Comparison of ENCODE assay signal across 16 cellular contexts in the genomic region with DNA sequence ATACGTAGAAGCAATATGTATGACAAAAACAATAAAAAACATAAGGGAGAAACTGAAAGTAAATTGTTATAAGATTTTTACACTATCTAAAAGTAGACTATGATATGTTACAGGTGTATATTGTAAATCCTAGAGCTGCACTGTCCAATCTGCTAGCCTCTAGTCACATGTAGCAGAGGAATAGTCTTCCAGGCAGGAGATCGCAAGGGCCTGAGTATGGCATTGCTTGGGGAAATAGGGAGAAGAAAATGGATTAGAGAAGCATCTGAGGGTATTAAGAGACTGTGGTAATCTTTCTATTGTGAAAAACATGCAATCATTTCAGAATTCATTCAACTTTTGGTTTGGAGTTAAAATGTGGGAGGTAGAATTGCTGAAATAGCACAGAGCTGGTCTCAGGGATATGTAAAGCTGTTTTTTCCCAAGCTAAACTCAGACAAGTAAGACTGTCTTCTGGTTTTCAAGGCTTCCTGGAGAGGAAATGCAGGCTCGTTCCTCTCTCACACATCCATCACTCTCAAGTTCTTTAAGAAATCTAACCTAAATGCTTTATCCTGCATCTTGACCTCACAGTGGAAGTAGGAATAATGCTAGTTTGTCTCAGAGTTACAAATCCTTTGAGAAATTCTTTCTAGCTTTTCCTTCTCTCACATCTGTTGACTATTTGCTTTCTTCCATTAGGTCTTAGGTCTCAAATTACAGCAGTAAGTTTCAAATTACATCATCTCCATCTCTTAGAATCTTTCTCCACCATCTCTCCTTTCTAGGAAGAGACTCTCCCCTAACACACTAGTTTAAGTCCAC. TPM values are rescaled to one million over a fixed set of nuclear protein-coding genes. Genes with fewer than 3 reads are reported as not detected.
DNase-seq lines count a peak whose midpoint lies in the region; ATAC-seq, FAIRE-seq and TF ChIP-seq lines count a peak whose summit lies in the region.
"Had no signal": no experiment of that assay in that cellular context is flagged by ENCODE, and none has a peak within 500 bp of the region (broad histone marks: within the 10 kb centered on the region; RNA-seq: fewer than 3 reads in every experiment).

No MANE protein-coding gene starts in this region.

- FAIRE-seq in astrocyte (lab: Jason Lieb, UNC) = peak; percentile 9

- no peaks in the 10 kb centered on the region for H3K9me3 Mint-ChIP-seq in astrocyte (ENCODE audit: unreplicated experiment)
- H3K9me3 Mint-ChIP-seq in naive thymus-derived CD4-positive, alpha-beta T cell = no peaks in the 10 kb centered on the region
- H3K9me3 Mint-ChIP-seq in Caco-2 (ENCODE audit: unreplicated experiment) = no peaks in the 10 kb centered on the region

- ATAC-seq in naive thymus-derived CD4-positive, alpha-beta T cell = no peak

- H3K27ac Mint-ChIP-seq in astrocyte (ENCODE audit: unreplicated experiment) (peak overlapping the region; percentile 16), Caco-2 (ENCODE audit: unreplicated experiment) (no peak overlapping the region)
- H3K27ac Mint-ChIP-seq in naive thymus-derived CD4-positive, alpha-beta T cell = peak overlapping the region in 2 of 9 donors; percentile 60 to 75

- H3K4me3 Mint-ChIP-seq in astrocyte (ENCODE audit: unreplicated experiment) = peak overlapping the region; percentile 34
- H3K4me3 Mint-ChIP-seq in naive thymus-derived CD4-positive, alpha-beta T cell = peak overlapping the region in 6 of 10 donors; percentile 47 to 70 (median 59)
- H3K4me3 Mint-ChIP-seq in Caco-2 (ENCODE audit: unreplicated experiment) = no peak overlapping the region

- H3K36me3 Mint-ChIP-seq in astrocyte (ENCODE audit: low read depth, unreplicated experiment) (no peaks in the 10 kb centered on the region), Caco-2 (ENCODE audit: insufficient read depth, unreplicated experiment) (no peaks in the 10 kb centered on the region)
- H3K36me3 Mint-ChIP-seq in naive thymus-derived CD4-positive, alpha-beta T cell = no peaks in the 10 kb centered on the region

- H4K20me1 ChIP-seq in KMS-11 (ENCODE audit: insufficient read depth) (no peaks in the 10 kb centered on the region), astrocyte (ENCODE audit: insufficient read depth, low read length) (no peaks in the 10 kb centered on the region)

- H3K9ac ChIP-seq in KMS-11 (no peak overlapping the region), astrocyte (ENCODE audit: low read length) (no peak overlapping the region)

- no peak for TF ChIP-seq CTCF in KMS-11 (conservative IDR thresholded peaks at IDR 0.05; ENCODE audit: low read depth, low read length)
- no peak for TF ChIP-seq CTCF in astrocyte (IDR thresholded peaks at IDR 0.05; ENCODE audit: insufficient read depth, low read depth, low read length)
- TF ChIP-seq CTCF in Caco-2 (IDR thresholded peaks at IDR 0.05; ENCODE audit: insufficient read depth in 1 of 2, low read depth in 1 of 2, low read length in 1 of 2, severe bottlenecking in 1 of 2, unreplicated experiment in 1 of 2) = no peak
- TF ChIP-seq CTCF in GM20000 (IDR thresholded peaks at IDR 0.05; ENCODE audit: extremely low read depth, missing control alignments) = no peak
- no peak for TF ChIP-seq CTCF in WERI-Rb-1 (IDR thresholded peaks at IDR 0.05; ENCODE audit: low read depth, low read length)

- H3K79me2 ChIP-seq in KMS-11 (ENCODE audit: insufficient read depth, low read depth) (no peaks in the 10 kb centered on the region), astrocyte (ENCODE audit: insufficient read depth, low read length) (no peaks in the 10 kb centered on the region)

- H3K4me1 ChIP-seq in KMS-11 (ENCODE audit: low read depth, poor library complexity, severe bottlenecking) (peaks cover 28% of the 10 kb centered on the region), astrocyte (ENCODE audit: insufficient read depth, low read length) (no peaks in the 10 kb centered on the region), Caco-2 (no peaks in the 10 kb centered on the region)
- no peaks in the 10 kb centered on the region for H3K4me1 ChIP-seq in naive thymus-derived CD4-positive, alpha-beta T cell (ENCODE audit: control insufficient read depth in 2 of 2, insufficient read depth in 2 of 2, low read length in 2 of 2)

- peak; percentile 35 for DNase-seq in DMS53 (lab: John Stamatoyannopoulos, UW)
- DNase-seq in DMS53 treated with DMSO at 0.1 percent for 48 hours (lab: John Stamatoyannopoulos, UW; ENCODE audit: unreplicated experiment) = no peak
- no peak for DNase-seq in astrocyte (ENCODE audit: low read depth)
- DNase-seq in naive thymus-derived CD4-positive, alpha-beta T cell = no peak
- no peak for DNase-seq in Caco-2
- no peak for DNase-seq in GM20000 (ENCODE audit: low spot score)
- no peak for DNase-seq in WERI-Rb-1
- DNase-seq: ACHN; amniotic stem cell; effector CD8-positive, alpha-beta T cell; EL; head of caudate nucleus; MM.1S had no signal

- CTCF ChIA-PET in naive thymus-derived CD4-positive, alpha-beta T cell (lab: Charles Lee) = no interaction called here
- CTCF ChIA-PET in Caco-2 (lab: Charles Lee) = no interaction called here

- H3K36me3 ChIP-seq in KMS-11 (ENCODE audit: insufficient read depth) = no peaks in the 10 kb centered on the region
- no peaks in the 10 kb centered on the region for H3K36me3 ChIP-seq in astrocyte (ENCODE audit: insufficient read depth, low read length)
- H3K36me3 ChIP-seq in naive thymus-derived CD4-positive, alpha-beta T cell (ENCODE audit: control insufficient read depth in 2 of 3, insufficient read depth in 3 of 3, low read length in 3 of 3) = no peaks in the 10 kb centered on the region
- no peaks in the 10 kb centered on the region for H3K36me3 ChIP-seq in Caco-2 (ENCODE audit: control insufficient read depth, insufficient read depth, low read length)
- H3K36me3 ChIP-seq in WERI-Rb-1 = no peaks in the 10 kb centered on the region

- H2AFZ ChIP-seq in KMS-11 (ENCODE audit: low read depth) = peak overlapping the region; percentile 9; the same call in 1 of the 2 replicates
- no peak overlapping the region for H2AFZ ChIP-seq in astrocyte (ENCODE audit: low read depth, low read length)

- no peak overlapping the region for H3K4me3 ChIP-seq in KMS-11 (IDR thresholded peaks at IDR 0.05; ENCODE audit: insufficient read depth, low read depth, low read length)
- H3K4me3 ChIP-seq in astrocyte (ENCODE audit: insufficient read depth, low read depth, low read length) = no peak overlapping the region
- H3K4me3 ChIP-seq in naive thymus-derived CD4-positive, alpha-beta T cell (ENCODE audit: low read length) = no peak overlapping the region
- H3K4me3 ChIP-seq in Caco-2 (ENCODE audit: low read depth, low read length) = no peak overlapping the region
- H3K4me3 ChIP-seq in WERI-Rb-1 (ENCODE audit: low read depth, low read length) = no peak overlapping the region

- POLR2A ChIA-PET in naive thymus-derived CD4-positive, alpha-beta T cell (lab: Charles Lee) = interaction anchor here (1.0 to 2.0 kb wide), 2 partner anchors 18 to 24 kb away, joined by 3 to 5 read pairs; a partner anchor contains a TSS
- POLR2A ChIA-PET in Caco-2 (lab: Charles Lee) = no interaction called here

- BruUV-seq in Caco-2 (replicated peaks; lab: Mats Ljungman, UMichigan) = no TSS peak

- H3K4me2 ChIP-seq in KMS-11 (peak overlapping the region; percentile 13; the same call in 1 of the 2 replicates), astrocyte (ENCODE audit: low read length) (peak overlapping the region; percentile 29)

- intact Hi-C loops in naive thymus-derived CD4-positive, alpha-beta T cell (cut with micrococcal nuclease) = no loop called here
- intact Hi-C loops in Caco-2 (cut with micrococcal nuclease; ENCODE audit: unreplicated experiment) = no loop called here

- H3K4me1 Mint-ChIP-seq in astrocyte (ENCODE audit: low read depth, unreplicated experiment) (peaks cover 10% of the 10 kb centered on the region), Caco-2 (ENCODE audit: low read depth, unreplicated experiment) (no peaks in the 10 kb centered on the region)
- peaks cover 0 to 10% (median 4%) of the 10 kb centered on the region in 7 donors for H3K4me1 Mint-ChIP-seq in naive thymus-derived CD4-positive, alpha-beta T cell

- H3K27ac ChIP-seq in KMS-11 (no peak overlapping the region), astrocyte (ENCODE audit: low read depth, low read length) (no peak overlapping the region), WERI-Rb-1 (no peak overlapping the region)
- no peak overlapping the region for H3K27ac ChIP-seq in naive thymus-derived CD4-positive, alpha-beta T cell (ENCODE audit: low read depth, low read length)

- H3K27me3 Mint-ChIP-seq in astrocyte (ENCODE audit: low read depth, unreplicated experiment) (peaks cover 21% of the 10 kb centered on the region), Caco-2 (ENCODE audit: insufficient read depth, unreplicated experiment) (peaks cover 11% of the 10 kb centered on the region)
- peaks cover 4 to 45% (median 27%) of the 10 kb centered on the region in 5 donors for H3K27me3 Mint-ChIP-seq in naive thymus-derived CD4-positive, alpha-beta T cell

- H3K9me3 ChIP-seq in astrocyte (ENCODE audit: insufficient read depth, low read depth, low read length) (no peaks in the 10 kb centered on the region), Caco-2 (no peaks in the 10 kb centered on the region), WERI-Rb-1 (ENCODE audit: severe bottlenecking) (no peaks in the 10 kb centered on the region)
- no peaks in the 10 kb centered on the region for H3K9me3 ChIP-seq in naive thymus-derived CD4-positive, alpha-beta T cell (ENCODE audit: control insufficient read depth in 2 of 3, low read length in 3 of 3)

- H3K27me3 ChIP-seq in KMS-11 (ENCODE audit: insufficient read depth, low read depth) = no peaks in the 10 kb centered on the region
- peaks cover 36% of the 10 kb centered on the region for H3K27me3 ChIP-seq in astrocyte (ENCODE audit: insufficient read depth, low read length)
- no peaks in the 10 kb centered on the region for H3K27me3 ChIP-seq in naive thymus-derived CD4-positive, alpha-beta T cell (ENCODE audit: control insufficient read depth in 2 of 2, insufficient read depth in 2 of 2, low read length in 2 of 2)
- H3K27me3 ChIP-seq in Caco-2 (replicated peaks; ENCODE audit: control insufficient read depth, insufficient read depth, low read length) = no peaks in the 10 kb centered on the region
- peaks cover 17% of the 10 kb centered on the region for H3K27me3 ChIP-seq in WERI-Rb-1 (ENCODE audit: insufficient read depth, low read depth, severe bottlenecking)

RNA-seq across cellular contexts. Expression of a gene that starts 7.6 kb away (rescaled TPM):
- total RNA-seq in astrocyte (3.3 and 3.5 TPM in 2 replicates), Caco-2 (2022) (1.00 and 1.0 TPM in 2 replicates)
- 1 to 10 TPM in 2 of 5 experiments, under 1 TPM in 2, not detected in 1; 0.22 to 3.8 (median 1.8) TPM for total RNA-seq in naive thymus-derived CD4-positive, alpha-beta T cell
- under 1 TPM in 1 of 2 donors, not detected in 1; 0.21 TPM for polyA plus RNA-seq in naive thymus-derived CD4-positive, alpha-beta T cell

RNA-seq across cellular contexts. Expression of a gene that starts 18.5 kb away (rescaled TPM):
- total RNA-seq in astrocyte = 25.1 and 29.9 TPM in 2 replicates
- total RNA-seq in naive thymus-derived CD4-positive, alpha-beta T cell = 10 to 100 TPM; 42.9 to 75.9 (median 54.9) TPM
- 10 to 100 TPM; 71.5 to 93.5 TPM for polyA plus RNA-seq in naive thymus-derived CD4-positive, alpha-beta T cell
- total RNA-seq in Caco-2 (2022) = 27.8 and 30.6 TPM in 2 replicates

RNA-seq across cellular contexts. Expression of a gene that starts 27.3 kb away (rescaled TPM):
- not detected in 2 replicates for total RNA-seq in astrocyte
- not detected for total RNA-seq in naive thymus-derived CD4-positive, alpha-beta T cell
- not detected for polyA plus RNA-seq in naive thymus-derived CD4-positive, alpha-beta T cell
- total RNA-seq in Caco-2 (2022) = not detected in 2 replicates
- total RNA-seq: activated CD8-positive, alpha-beta memory T cell treated with anti-CD3 and anti-CD28 coated beads for 36 hours; renal cortical epithelial cell had no signal

RNA-seq across cellular contexts. Expression of a gene that starts 56.7 kb away (rescaled TPM):
- total RNA-seq in astrocyte = 69.7 and 80.3 TPM in 2 replicates
- total RNA-seq in naive thymus-derived CD4-positive, alpha-beta T cell = 10 to 100 TPM; 11.7 to 20.3 (median 14.5) TPM
- 1 to 10 TPM; 5.1 to 6.3 TPM for polyA plus RNA-seq in naive thymus-derived CD4-positive, alpha-beta T cell
- 96.8 and 108 TPM in 2 replicates for total RNA-seq in Caco-2 (2022)
